In the genomic region with DNA sequence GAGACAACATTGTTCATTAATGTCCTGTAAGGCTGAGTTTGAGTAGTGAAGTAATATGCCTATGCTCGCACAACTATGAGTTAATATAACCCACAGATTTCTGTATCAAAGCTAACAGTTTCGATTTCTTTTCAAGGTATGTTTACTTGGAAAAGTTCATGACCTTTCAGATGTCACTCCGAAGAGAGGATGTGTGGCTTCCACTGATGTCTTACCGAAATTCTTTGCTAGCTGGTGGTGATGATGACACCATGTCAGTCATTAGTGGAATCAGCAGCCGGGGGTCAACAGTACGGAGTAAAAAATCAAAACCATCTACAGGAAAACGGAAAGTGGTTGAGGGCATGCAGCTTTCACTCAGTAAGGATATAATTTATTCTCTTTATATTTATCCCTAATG, we compare ENCODE assay signal across 2 cellular contexts.
A peak's percentile ranks its signal among the peaks of the same experiment; 100 is the strongest.
TF ChIP-seq lines count a peak whose summit lies in the region.

No MANE protein-coding gene starts in this region.

TF ChIP-seq in liver, 16 proteins besides CTCF, POLR2A, EP300 and RAD21:
- TF ChIP-seq JUND (IDR thresholded peaks at IDR 0.05), result no peak
- TF ChIP-seq HNF4A (conservative IDR thresholded peaks at IDR 0.05), result peak; percentile 33 to 34
- TF ChIP-seq, protein P1, sequence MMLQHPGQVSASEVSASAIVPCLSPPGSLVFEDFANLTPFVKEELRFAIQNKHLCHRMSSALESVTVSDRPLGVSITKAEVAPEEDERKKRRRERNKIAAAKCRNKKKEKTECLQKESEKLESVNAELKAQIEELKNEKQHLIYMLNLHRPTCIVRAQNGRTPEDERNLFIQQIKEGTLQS (IDR thresholded peaks at IDR 0.05), result peak; percentile 50
- no peak for TF ChIP-seq NR2F2 (IDR thresholded peaks at IDR 0.05)
- no peak for TF ChIP-seq FOXA1 (IDR thresholded peaks at IDR 0.05)
- TF ChIP-seq SP1 (IDR thresholded peaks at IDR 0.05), result peak; percentile 37
- peak; percentile 59 to 72 for TF ChIP-seq RXRA (IDR thresholded peaks at IDR 0.05)
- TF ChIP-seq, protein P2, sequence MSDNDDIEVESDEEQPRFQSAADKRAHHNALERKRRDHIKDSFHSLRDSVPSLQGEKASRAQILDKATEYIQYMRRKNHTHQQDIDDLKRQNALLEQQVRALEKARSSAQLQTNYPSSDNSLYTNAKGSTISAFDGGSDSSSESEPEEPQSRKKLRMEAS (IDR thresholded peaks at IDR 0.05), result no peak

TF ChIP-seq in HepG2, 621 proteins besides CTCF, POLR2A, EP300 and RAD21:
- no peak for TF ChIP-seq POLR2AphosphoS5 (IDR thresholded peaks at IDR 0.05; ENCODE audit: low read depth, low read length)
- no peak for TF ChIP-seq ATRX (CRISPR knock-in tag; IDR thresholded peaks at IDR 0.05; ENCODE audit: borderline replicate concordance)
- TF ChIP-seq, protein P3, sequence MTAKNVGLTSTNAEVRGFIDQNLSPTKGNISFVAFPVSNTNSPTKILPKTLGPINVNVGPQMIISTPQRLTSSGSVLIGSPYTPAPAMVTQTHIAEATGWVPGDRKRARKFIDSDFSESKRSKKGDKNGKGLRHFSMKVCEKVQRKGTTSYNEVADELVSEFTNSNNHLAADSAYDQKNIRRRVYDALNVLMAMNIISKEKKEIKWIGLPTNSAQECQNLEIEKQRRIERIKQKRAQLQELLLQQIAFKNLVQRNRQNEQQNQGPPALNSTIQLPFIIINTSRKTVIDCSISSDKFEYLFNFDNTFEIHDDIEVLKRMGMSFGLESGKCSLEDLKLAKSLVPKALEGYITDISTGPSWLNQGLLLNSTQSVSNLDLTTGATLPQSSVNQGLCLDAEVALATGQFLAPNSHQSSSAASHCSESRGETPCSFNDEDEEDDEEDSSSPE (CRISPR knock-in tag; IDR thresholded peaks at IDR 0.05), result no peak
- TF ChIP-seq SNAPC2 (CRISPR knock-in tag; IDR thresholded peaks at IDR 0.05), result no peak
- TF ChIP-seq, protein P4, sequence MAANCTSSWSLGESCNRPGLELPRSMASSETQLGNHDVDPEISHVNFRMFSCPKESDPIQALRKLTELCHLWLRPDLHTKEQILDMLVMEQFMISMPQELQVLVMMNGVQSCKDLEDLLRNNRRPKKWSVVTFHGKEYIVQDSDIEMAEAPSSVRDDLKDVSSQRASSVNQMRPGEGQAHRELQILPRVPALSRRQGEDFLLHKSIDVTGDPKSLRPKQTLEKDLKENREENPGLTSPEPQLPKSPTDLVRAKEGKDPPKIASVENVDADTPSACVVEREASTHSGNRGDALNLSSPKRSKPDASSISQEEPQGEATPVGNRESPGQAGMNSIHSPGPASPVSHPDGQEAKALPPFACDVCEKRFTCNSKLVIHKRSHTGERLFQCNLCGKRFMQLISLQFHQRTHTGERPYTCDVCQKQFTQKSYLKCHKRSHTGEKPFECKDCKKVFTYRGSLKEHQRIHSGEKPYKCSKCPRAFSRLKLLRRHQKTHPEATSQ (CRISPR knock-in tag; IDR thresholded peaks at IDR 0.05; ENCODE audit: borderline replicate concordance), result no peak
- no peak for TF ChIP-seq KLF13 (CRISPR knock-in tag; IDR thresholded peaks at IDR 0.05)
